In genomic region chr10:12707461-12708185, GRCh38 we compare ENCODE assay signal across 9 cellular contexts.
DNase-seq lines count a peak whose midpoint lies in the region; ATAC-seq and TF ChIP-seq lines count a peak whose summit lies in the region.
"Had no signal": no experiment of that assay in that cellular context is flagged by ENCODE, and none has a peak within 500 bp of the region (broad histone marks: within the 10 kb centered on the region; RNA-seq: fewer than 3 reads in every experiment).

No MANE protein-coding gene starts in this region.

- H3K9me2 ChIP-seq in GM23338 (ENCODE audit: insufficient read depth): no peaks in the 10 kb centered on the region

- peak overlapping the region; percentile 8 for H3K27ac Mint-ChIP-seq in CD4-positive, alpha-beta T cell
- H3K27ac Mint-ChIP-seq in GM23338: peak overlapping the region; percentile 43; the same call in 1 of the 2 replicates

- no peaks in the 10 kb centered on the region for H3F3A ChIP-seq in GM23338 (replicated peaks; ENCODE audit: low read depth)

- H3K27me3 ChIP-seq in CD4-positive, alpha-beta T cell (ENCODE audit: control insufficient read depth, insufficient read depth, low read length): no peaks in the 10 kb centered on the region
- H3K27me3 ChIP-seq in GM23338 (ENCODE audit: insufficient read depth) (no peaks in the 10 kb centered on the region), upper lobe of left lung (no peaks in the 10 kb centered on the region)

- H3K4me1 ChIP-seq in GM23338 (ENCODE audit: insufficient read depth) (peaks cover 18% of the 10 kb centered on the region), mesodermal cell (ENCODE audit: control insufficient read depth, insufficient read depth, low read length, poor library complexity, severe bottlenecking) (peaks cover 37% of the 10 kb centered on the region), upper lobe of left lung (peaks cover 15 to 30% (median 24%) of the 10 kb centered on the region in 4 donors)

- no peak overlapping the region for H3K4me3 ChIP-seq in GM23338
- H3K4me3 ChIP-seq in mesodermal cell (ENCODE audit: extremely low read depth, insufficient read depth, low read length, poor library complexity, severe bottlenecking): no peak overlapping the region
- H3K4me3 ChIP-seq in upper lobe of left lung: no peak overlapping the region

- no peak for TF ChIP-seq CTCF in CD4-positive, alpha-beta T cell (IDR thresholded peaks at IDR 0.05)
- peak; percentile 49 to 51 for TF ChIP-seq CTCF in GM23338 (conservative IDR thresholded peaks at IDR 0.05; ENCODE audit: low read depth in 2 of 2)
- TF ChIP-seq CTCF in upper lobe of left lung (IDR thresholded peaks at IDR 0.05): peak; percentile 12 to 56 (median 34)

- H3K79me2 ChIP-seq in GM23338 (replicated peaks; ENCODE audit: insufficient read depth): no peaks in the 10 kb centered on the region

- POLR2A ChIA-PET in CD4-positive, alpha-beta T cell (lab: Charles Lee): no interaction called here

- H3K36me3 Mint-ChIP-seq in CD4-positive, alpha-beta T cell (ENCODE audit: low read depth): no peaks in the 10 kb centered on the region
- H3K36me3 Mint-ChIP-seq in GM23338 (ENCODE audit: low read depth): no peaks in the 10 kb centered on the region
- H3K36me3 Mint-ChIP-seq: T-cell had no signal

- intact Hi-C loops in CD4-positive, alpha-beta T cell (cut with DNase I, micrococcal nuclease): no loop called here

- no peaks in the 10 kb centered on the region for H3K9me3 Mint-ChIP-seq in CD4-positive, alpha-beta T cell
- H3K9me3 Mint-ChIP-seq in GM23338: no peaks in the 10 kb centered on the region
- H3K9me3 Mint-ChIP-seq: T-cell had no signal

- no peak overlapping the region for H3K4me3 Mint-ChIP-seq in CD4-positive, alpha-beta T cell
- H3K4me3 Mint-ChIP-seq in GM23338: no peak overlapping the region
- H3K4me3 Mint-ChIP-seq: T-cell had no signal

- no peak for DNase-seq in CD4-positive, alpha-beta T cell
- DNase-seq in GM23338 (ENCODE audit: low spot score): peak; percentile 70
- peak; percentile 52 for DNase-seq in SK-N-DZ (ENCODE audit: low spot score)
- DNase-seq in dermis blood vessel endothelial cell: peak; percentile 97
- no peak for DNase-seq in upper lobe of left lung
- DNase-seq in NCI-H1930 (lab: John Stamatoyannopoulos, UW): no peak

- H3K27ac ChIP-seq in CD4-positive, alpha-beta T cell (ENCODE audit: low read depth, low read length): no peak overlapping the region
- no peak overlapping the region for H3K27ac ChIP-seq in GM23338 (ENCODE audit: low read depth)
- peak overlapping the region; percentile 39 for H3K27ac ChIP-seq in mesodermal cell (ENCODE audit: low read depth, low read length, severe bottlenecking)
- peak overlapping the region; percentile 6 to 82 (median 32) for H3K27ac ChIP-seq in upper lobe of left lung

- H3K27me3 Mint-ChIP-seq in CD4-positive, alpha-beta T cell: no peaks in the 10 kb centered on the region
- H3K27me3 Mint-ChIP-seq in GM23338 (ENCODE audit: insufficient read depth, low read depth, poor library complexity): peaks cover 10% of the 10 kb centered on the region
- H3K27me3 Mint-ChIP-seq: T-cell had no signal

- no peak for TF ChIP-seq POLR2A in upper lobe of left lung (IDR thresholded peaks at IDR 0.05)

- 0 out of 2 replicates have a peak overlapping the region, but pooled peaks have one; percentile 47 for H3K4me2 ChIP-seq in GM23338

- H3K36me3 ChIP-seq in GM23338 (ENCODE audit: insufficient read depth) (no peaks in the 10 kb centered on the region), mesodermal cell (ENCODE audit: control insufficient read depth, insufficient read depth, low read length) (no peaks in the 10 kb centered on the region), upper lobe of left lung (no peaks in the 10 kb centered on the region)

- TF ChIP-seq EP300 in upper lobe of left lung (IDR thresholded peaks at IDR 0.05): no peak

- no peaks in the 10 kb centered on the region for H3K9me3 ChIP-seq in CD4-positive, alpha-beta T cell (ENCODE audit: control insufficient read depth, low read length)
- H3K9me3 ChIP-seq in mesodermal cell (ENCODE audit: control insufficient read depth, low read length) (no peaks in the 10 kb centered on the region), upper lobe of left lung (no peaks in the 10 kb centered on the region)

- CTCF ChIA-PET in CD4-positive, alpha-beta T cell (lab: Charles Lee): interaction anchor here (0.8 kb wide), 1 partner anchor 391 kb away, joined by 3 read pairs; no protein-coding TSS in a partner anchor

- H3K4me1 Mint-ChIP-seq in CD4-positive, alpha-beta T cell (ENCODE audit: low read depth): peaks cover 9% of the 10 kb centered on the region
- peaks cover 41% of the 10 kb centered on the region for H3K4me1 Mint-ChIP-seq in GM23338

- no peak for ATAC-seq in CD4-positive, alpha-beta T cell (ENCODE audit: poor library complexity)
- ATAC-seq in GM23338: peak; percentile 48
- ATAC-seq in upper lobe of left lung (ENCODE audit: low FRiP score in 2 of 2): peak in 1 of 2 donors; percentile 25
- no peak for ATAC-seq in HG03342 (IDR thresholded peaks at IDR 0.05; ENCODE audit: unreplicated experiment)
- ATAC-seq: T-cell had no signal

- 51 to 63% methylated on average over 8 to 9 of the region's 10 CpGs for WGBS in mesodermal cell (ENCODE audit: insufficient coverage in 2 of 2), 2 experiments
- 45 to 46% methylated on average over 10 of the region's 10 CpGs for WGBS in upper lobe of left lung, 2 donors

- H4K20me1 ChIP-seq in GM23338 (replicated peaks; ENCODE audit: insufficient read depth): no peaks in the 10 kb centered on the region

- no peak overlapping the region for H2AFZ ChIP-seq in GM23338

TF ChIP-seq in GM23338, 12 proteins besides CTCF, POLR2A, EP300 and RAD21:
- TF ChIP-seq JUNB (IDR thresholded peaks at IDR 0.05; ENCODE audit: unreplicated experiment) (no peak), NANOG (IDR thresholded peaks at IDR 0.05; ENCODE audit: borderline replicate concordance) (no peak), EZH2 (IDR thresholded peaks at IDR 0.05; ENCODE audit: low read depth, unreplicated experiment) (no peak)

Comparison
In these comparisons a context has a peak if more than half of its experiments do, and no peak if none do; other contexts are left out.
1. DNase-seq: peak in GM23338 (single experiment), SK-N-DZ (single experiment) and dermis blood vessel endothelial cell (single experiment); none in CD4-positive, alpha-beta T cell (0 of 10), upper lobe of left lung (0 of 2) and NCI-H1930 (0 of 2).
2. H3K27ac ChIP-seq: peak in mesodermal cell (single experiment) and upper lobe of left lung (4 of 4); none in CD4-positive, alpha-beta T cell (single experiment) and GM23338 (single experiment).